ENCODE assay signal across 21 cellular contexts in genomic region chr4:141247430-141247780, GRCh38.
"Had no signal": no experiment of that assay in that cellular context is flagged by ENCODE, and none has a peak within 500 bp of the region (broad histone marks: within the 10 kb centered on the region; RNA-seq: fewer than 3 reads in every experiment).

No MANE protein-coding gene starts in this region.

- H3K27ac Mint-ChIP-seq: activated B cell treated with CpG ODN at 0.5 μM for 24 hours; activated CD8-positive, alpha-beta T cell treated with anti-CD3 and anti-CD28 coated beads, Interleukin-2, amount 10 ng/mL, durations not matched to agents 7 days and 5 days; activated naive CD4-positive, alpha-beta T cell treated with anti-CD3 and anti-CD28 coated beads, Interleukin-2, amount 50 U/mL, for 72 hours; dendritic cell treated with granulocyte-macrophage colony-stimulating factor and Interleukin-4, amounts not matched to agents 40 ng/mL and 50 ng/mL, for 4 days; mesothelial cell of epicardium; nephron had no signal

- ATAC-seq: activated CD8-positive, alpha-beta T cell treated with anti-CD3 and anti-CD28 coated beads, Interleukin-2, amount 10 ng/mL, durations not matched to agents 7 days and 5 days; activated naive CD4-positive, alpha-beta T cell treated with anti-CD3 and anti-CD28 coated beads, Interleukin-2, amount 50 U/mL, for 72 hours; esophagus mucosa; stimulated activated naive CD8-positive, alpha-beta T cell treated with anti-CD3 and anti-CD28 coated beads, Interleukin-15, Interleukin-2, amounts not matched to agents 100 U/mL and 50 U/mL, for 24 hours had no signal

- FAIRE-seq: frontal cortex had no signal

- H3K4me3 Mint-ChIP-seq: activated B cell treated with CpG ODN at 0.5 μM for 24 hours; activated CD8-positive, alpha-beta T cell treated with anti-CD3 and anti-CD28 coated beads, Interleukin-2, amount 10 ng/mL, durations not matched to agents 7 days and 5 days; dendritic cell treated with granulocyte-macrophage colony-stimulating factor and Interleukin-4, amounts not matched to agents 40 ng/mL and 50 ng/mL, for 4 days; mesothelial cell of epicardium; nephron had no signal

- H3K36me3 Mint-ChIP-seq: activated naive CD4-positive, alpha-beta T cell treated with anti-CD3 and anti-CD28 coated beads, Interleukin-2, amount 50 U/mL, for 72 hours; mesothelial cell of epicardium had no signal

- H3K27me3 Mint-ChIP-seq: activated B cell treated with CpG ODN at 0.5 μM for 24 hours; dendritic cell treated with granulocyte-macrophage colony-stimulating factor and Interleukin-4, amounts not matched to agents 40 ng/mL and 50 ng/mL, for 4 days had no signal

- H3K4me3 ChIP-seq: cardiac muscle cell, left lung, right atrium auricular region, vagina had no signal

- H3K27ac ChIP-seq: cardiac muscle cell, left lung, right atrium auricular region, vagina had no signal

- H3K4me1 ChIP-seq: left lung, right atrium auricular region, vagina had no signal

- H3K9me3 ChIP-seq: right atrium auricular region, vagina had no signal

- H3K9me3 Mint-ChIP-seq: activated naive CD4-positive, alpha-beta T cell treated with anti-CD3 and anti-CD28 coated beads, Interleukin-2, amount 50 U/mL, for 72 hours; dendritic cell treated with granulocyte-macrophage colony-stimulating factor and Interleukin-4, amounts not matched to agents 40 ng/mL and 50 ng/mL, for 4 days; nephron had no signal

- DNase-seq: activated B cell treated with CpG ODN at 0.5 μM for 24 hours; activated CD4-positive, alpha-beta T cell treated with anti-CD3 and anti-CD28 coated beads for 4 hours; activated CD8-positive, alpha-beta memory T cell treated with anti-CD3 and anti-CD28 coated beads, Interleukin-2, amount 50 U/mL, for 48 hours; activated CD8-positive, alpha-beta T cell treated with anti-CD3 and anti-CD28 coated beads, Interleukin-2, amount 10 ng/mL, durations not matched to agents 7 days and 5 days; activated gamma-delta T cell treated with Interleukin-2 at 50 U/mL for 16 hours; amniotic stem cell; effector CD8-positive, alpha-beta T cell; head of caudate nucleus; stimulated activated naive CD8-positive, alpha-beta T cell treated with anti-CD3 and anti-CD28 coated beads, Interleukin-15, Interleukin-2, amounts not matched to agents 100 U/mL and 50 U/mL, for 24 hours; T-helper 1 cell; T-helper 9 cell had no signal

- H3K36me3 ChIP-seq: cardiac muscle cell, left lung, right atrium auricular region, vagina had no signal

- H3K4me1 Mint-ChIP-seq: activated B cell treated with CpG ODN at 0.5 μM for 24 hours had no signal

- H3K27me3 ChIP-seq: cardiac muscle cell, left lung, right atrium auricular region, vagina had no signal
